16 cellular contexts compared by ENCODE assay signal in the genomic region with DNA sequence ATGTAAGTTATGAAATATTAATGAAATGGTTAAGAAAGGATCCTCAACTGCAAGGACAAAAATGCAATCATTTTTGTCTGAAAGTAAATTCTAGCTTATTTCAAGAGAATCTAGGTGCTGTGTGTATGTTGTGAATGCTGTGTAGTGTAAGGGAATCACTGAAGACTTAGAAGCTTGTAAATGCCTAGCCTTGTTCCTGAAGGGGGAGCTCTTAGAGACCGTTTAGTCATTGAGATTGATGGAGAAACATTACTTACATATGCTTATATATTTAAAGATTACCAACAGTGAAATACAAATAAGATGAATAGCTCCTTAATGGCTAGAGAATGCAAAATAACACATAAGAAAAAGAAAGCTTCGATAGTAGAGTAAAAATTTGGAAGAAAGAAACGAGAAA.
DNase-seq lines count a peak whose midpoint lies in the region; ATAC-seq and TF ChIP-seq lines count a peak whose summit lies in the region.
"Had no signal": no experiment of that assay in that cellular context is flagged by ENCODE, and none has a peak within 500 bp of the region (broad histone marks: within the 10 kb centered on the region; RNA-seq: fewer than 3 reads in every experiment).

No MANE protein-coding gene starts in this region.

- CTCF ChIA-PET in MCF 10A (lab: Yijun Ruan, JAX) = interaction anchor here (0.5 to 1.2 kb wide), 10 partner anchors 8 to 1814 kb away, joined by 3 to 5 read pairs (median 3); no protein-coding TSS in a partner anchor

- H3K4me1 Mint-ChIP-seq in MCF 10A (ENCODE audit: insufficient read depth, unreplicated experiment) = no peaks in the 10 kb centered on the region
- H3K4me1 Mint-ChIP-seq in endodermal cell = peaks cover 3% of the 10 kb centered on the region
- no peaks in the 10 kb centered on the region for H3K4me1 Mint-ChIP-seq in glutamatergic neuron (ENCODE audit: low read depth, unreplicated experiment)
- H3K4me1 Mint-ChIP-seq: naive thymus-derived CD8-positive, alpha-beta T cell had no signal

- no peak overlapping the region for H3K27ac ChIP-seq in breast epithelium
- no peak overlapping the region for H3K27ac ChIP-seq in endodermal cell (ENCODE audit: low read depth, low read length)
- H3K27ac ChIP-seq in upper lobe of right lung = no peak overlapping the region
- H3K27ac ChIP-seq: esophagus muscularis mucosa, GM23248, transverse colon had no signal

- H3K27me3 Mint-ChIP-seq in MCF 10A (ENCODE audit: insufficient read depth, unreplicated experiment) (no peaks in the 10 kb centered on the region), endodermal cell (ENCODE audit: insufficient read depth) (no peaks in the 10 kb centered on the region), glutamatergic neuron (ENCODE audit: unreplicated experiment) (no peaks in the 10 kb centered on the region)
- H3K27me3 Mint-ChIP-seq: naive thymus-derived CD8-positive, alpha-beta T cell had no signal

- H3K4me3 Mint-ChIP-seq in MCF 10A (ENCODE audit: unreplicated experiment) = no peak overlapping the region
- H3K4me3 Mint-ChIP-seq in endodermal cell = no peak overlapping the region
- H3K4me3 Mint-ChIP-seq in glutamatergic neuron (ENCODE audit: unreplicated experiment) = no peak overlapping the region
- H3K4me3 Mint-ChIP-seq: naive thymus-derived CD8-positive, alpha-beta T cell had no signal

- 59% methylated on average over 3 of the region's 3 CpGs; no CpG with 5 or more reads in 1 of the 2 experiments for WGBS in endodermal cell (ENCODE audit: insufficient coverage in 1 of 2, insufficient read length in 1 of 2), 2 experiments

- H3K4me3 ChIP-seq in breast epithelium (no peak overlapping the region), endodermal cell (ENCODE audit: low read length) (no peak overlapping the region), upper lobe of right lung (no peak overlapping the region)
- H3K4me3 ChIP-seq: esophagus muscularis mucosa, GM23248, transverse colon had no signal

- no peak overlapping the region for H3K27ac Mint-ChIP-seq in MCF 10A (ENCODE audit: low read depth, unreplicated experiment)
- no peak overlapping the region for H3K27ac Mint-ChIP-seq in endodermal cell
- H3K27ac Mint-ChIP-seq in glutamatergic neuron (ENCODE audit: unreplicated experiment) = no peak overlapping the region
- H3K27ac Mint-ChIP-seq: naive thymus-derived CD8-positive, alpha-beta T cell had no signal

- no peak overlapping the region for H3K9ac ChIP-seq in endodermal cell (ENCODE audit: extremely low read depth, low read length, poor library complexity, severe bottlenecking)
- H3K9ac ChIP-seq: GM23248 had no signal

- TF ChIP-seq CTCF in MCF 10A (IDR thresholded peaks at IDR 0.05; ENCODE audit: unreplicated experiment) = no peak
- TF ChIP-seq CTCF in breast epithelium (IDR thresholded peaks at IDR 0.05) = no peak
- peak; percentile 77 for TF ChIP-seq CTCF in endodermal cell (conservative IDR thresholded peaks at IDR 0.05)
- TF ChIP-seq CTCF in upper lobe of right lung (IDR thresholded peaks at IDR 0.05) = peak; percentile 31
- TF ChIP-seq CTCF in glutamatergic neuron (IDR thresholded peaks at IDR 0.05; ENCODE audit: partially characterized antibody, unreplicated experiment) = no peak

- no peaks in the 10 kb centered on the region for H3K36me3 ChIP-seq in breast epithelium
- no peaks in the 10 kb centered on the region for H3K36me3 ChIP-seq in endodermal cell (ENCODE audit: control insufficient read depth, insufficient read depth, low read length)
- no peaks in the 10 kb centered on the region for H3K36me3 ChIP-seq in upper lobe of right lung
- H3K36me3 ChIP-seq: esophagus muscularis mucosa, transverse colon had no signal

- H3K36me3 Mint-ChIP-seq in MCF 10A (ENCODE audit: insufficient read depth, unreplicated experiment) (no peaks in the 10 kb centered on the region), endodermal cell (ENCODE audit: low read depth) (no peaks in the 10 kb centered on the region), glutamatergic neuron (ENCODE audit: unreplicated experiment) (no peaks in the 10 kb centered on the region)
- H3K36me3 Mint-ChIP-seq: naive thymus-derived CD8-positive, alpha-beta T cell had no signal

- H3K27me3 ChIP-seq in breast epithelium = no peaks in the 10 kb centered on the region
- H3K27me3 ChIP-seq in endodermal cell (ENCODE audit: control insufficient read depth, insufficient read depth, low read length, poor library complexity, severe bottlenecking) = no peaks in the 10 kb centered on the region
- no peaks in the 10 kb centered on the region for H3K27me3 ChIP-seq in upper lobe of right lung
- H3K27me3 ChIP-seq: esophagus muscularis mucosa, transverse colon had no signal

- POLR2A ChIA-PET in MCF 10A (lab: Yijun Ruan, JAX) = interaction anchor here (0.7 kb wide), 1 partner anchor 734 kb away, joined by 3 read pairs; no protein-coding TSS in a partner anchor

- H3K9me3 Mint-ChIP-seq in MCF 10A (ENCODE audit: unreplicated experiment) (no peaks in the 10 kb centered on the region), endodermal cell (no peaks in the 10 kb centered on the region), glutamatergic neuron (ENCODE audit: unreplicated experiment) (no peaks in the 10 kb centered on the region)

- ATAC-seq in upper lobe of right lung = no peak
- ATAC-seq in activated CD4-positive, CD25-positive, alpha-beta regulatory T cell treated with anti-CD3 and anti-CD28 coated beads, Interleukin-2, amount 50 U/mL, for 24 hours = no peak
- ATAC-seq: naive thymus-derived CD8-positive, alpha-beta T cell had no signal

- no TSS peak for BruUV-seq in MCF 10A (replicated peaks; lab: Mats Ljungman, UMichigan)

- intact Hi-C loops in MCF 10A (cut with micrococcal nuclease) = no loop called here
- intact Hi-C loops in breast epithelium (cut with DNase I; ENCODE audit: low total_unique reads) = no loop called here
- intact Hi-C loops in upper lobe of right lung (cut with DNase I) = no loop called here

- H3K4me1 ChIP-seq in breast epithelium = no peaks in the 10 kb centered on the region
- H3K4me1 ChIP-seq in endodermal cell (ENCODE audit: control insufficient read depth, insufficient read depth, low read length) = no peaks in the 10 kb centered on the region
- H3K4me1 ChIP-seq in upper lobe of right lung = no peaks in the 10 kb centered on the region
- H3K4me1 ChIP-seq: esophagus muscularis mucosa, transverse colon had no signal

- DNase-seq in MCF 10A (ENCODE audit: unreplicated experiment) = peak; percentile 13
- DNase-seq in breast epithelium (ENCODE audit: low spot score in 2 of 2) = no peak
- DNase-seq in NCI-H69 (lab: John Stamatoyannopoulos, UW) = peak; percentile 58
- DNase-seq in endodermal cell = no peak
- DNase-seq in upper lobe of right lung = no peak
- DNase-seq in glutamatergic neuron = no peak
- no peak for DNase-seq in activated CD8-positive, alpha-beta memory T cell treated with anti-CD3 and anti-CD28 coated beads for 24 hours
- DNase-seq: activated CD4-positive, alpha-beta T cell treated with anti-CD3 and anti-CD28 coated beads, Interleukin-2, amount 50 U/mL, for 1 hour; activated gamma-delta T cell; caudate nucleus; GM23248; naive thymus-derived CD8-positive, alpha-beta T cell; SW 1271; transverse colon had no signal

- no peak for TF ChIP-seq POLR2A in breast epithelium (IDR thresholded peaks at IDR 0.05)

- H3K9me3 ChIP-seq in breast epithelium = no peaks in the 10 kb centered on the region
- H3K9me3 ChIP-seq in endodermal cell (ENCODE audit: control insufficient read depth, low read length) = peaks cover 6% of the 10 kb centered on the region
- no peaks in the 10 kb centered on the region for H3K9me3 ChIP-seq in upper lobe of right lung
- H3K9me3 ChIP-seq: esophagus muscularis mucosa, transverse colon had no signal

Comparison
In these comparisons a context has a peak if more than half of its experiments do, and no peak if none do; other contexts are left out.
1. DNase-seq: peak in MCF 10A (single experiment) and NCI-H69 (single experiment); none in breast epithelium (0 of 2), endodermal cell (single experiment), upper lobe of right lung (single experiment), glutamatergic neuron (single experiment) and activated CD8-positive, alpha-beta memory T cell treated with anti-CD3 and anti-CD28 coated beads for 24 hours (single experiment).
2. CTCF ChIP-seq: peak in endodermal cell (single experiment) and upper lobe of right lung (single experiment); none in MCF 10A (single experiment), breast epithelium (0 of 3) and glutamatergic neuron (single experiment).